In the genomic region with DNA sequence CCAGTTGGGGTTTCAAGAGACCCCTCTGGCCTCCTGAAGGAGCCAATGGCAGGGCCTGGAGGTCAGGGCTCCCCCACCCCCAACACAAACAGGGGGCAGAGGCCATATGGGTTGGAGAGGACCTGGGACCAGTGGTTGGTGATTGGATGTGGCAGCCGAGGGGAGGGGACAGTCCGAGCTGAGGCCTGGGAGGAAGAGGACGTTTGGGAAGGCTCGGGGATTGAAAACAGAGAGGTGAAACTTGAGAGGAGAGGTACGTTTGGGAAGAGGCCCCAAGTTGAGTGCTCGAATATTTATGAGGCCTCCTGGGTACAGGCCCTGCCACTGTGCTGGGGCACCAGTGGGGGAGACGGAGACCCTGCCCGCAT, we compare ENCODE assay signal across 19 cellular contexts. TPM values are rescaled to one million over a fixed set of nuclear protein-coding genes. Genes with fewer than 3 reads are reported as not detected.
"Had no signal": no experiment of that assay in that cellular context is flagged by ENCODE, and none has a peak within 500 bp of the region (broad histone marks: within the 10 kb centered on the region; RNA-seq: fewer than 3 reads in every experiment).

No MANE protein-coding gene starts in this region.

- H3K4me1 ChIP-seq: foreskin keratinocyte, lower lobe of right lung, parathyroid adenoma had no signal

- DNase-seq: activated CD4-positive, alpha-beta T cell treated with anti-CD3 and anti-CD28 coated beads for 4 hours; activated CD8-positive, alpha-beta memory T cell treated with anti-CD3 and anti-CD28 coated beads, Interleukin-2, amount 50 U/mL, for 48 hours; activated CD8-positive, alpha-beta T cell treated with anti-CD3 and anti-CD28 coated beads, Interleukin-2, amount 10 ng/mL, durations not matched to agents 7 days and 5 days; activated gamma-delta T cell; activated naive CD8-positive, alpha-beta T cell treated with anti-CD3 and anti-CD28 coated beads for 36 hours; activated T-cell treated with anti-CD3 and anti-CD28 coated beads, Interleukin-2, amount 50 U/mL, for 72 hours; amygdala; cerebellar nuclear complex; effector memory CD4-positive, alpha-beta T cell; foreskin keratinocyte; glutamatergic neuron; left cardiac atrium; lower lobe of right lung had no signal

- ATAC-seq: activated CD8-positive, alpha-beta T cell treated with anti-CD3 and anti-CD28 coated beads, Interleukin-2, amount 10 ng/mL, durations not matched to agents 7 days and 5 days; activated T-cell treated with anti-CD3 and anti-CD28 coated beads, Interleukin-2, amount 50 U/mL, for 72 hours; foreskin keratinocyte; left cardiac atrium; lower lobe of right lung; stimulated activated memory B cell treated with anti-CD40 and anti-IgM and Interleukin-4, amounts not matched to agents 10 μg/mL and 1 μg/mL and 100 μg/mL, for 72 hours had no signal

- H3K27me3 ChIP-seq: foreskin keratinocyte had no signal

- H3K4me3 ChIP-seq: lower lobe of right lung had no signal

- H3K9ac ChIP-seq: parathyroid adenoma had no signal

- H3K27ac ChIP-seq: foreskin keratinocyte, lower lobe of right lung, parathyroid adenoma had no signal

- H3K9me3 ChIP-seq: lower lobe of right lung had no signal

- H3K36me3 ChIP-seq: lower lobe of right lung had no signal

- H2AFZ ChIP-seq: parathyroid adenoma had no signal

RNA-seq across cellular contexts. Expression of gene DNAJB8, which starts 53.7 kb away (rescaled TPM):
- total RNA-seq: activated CD8-positive, alpha-beta T cell treated with anti-CD3 and anti-CD28 coated beads, Interleukin-2, amount 10 ng/mL, durations not matched to agents 7 days and 5 days; activated naive CD8-positive, alpha-beta T cell treated with anti-CD3 and anti-CD28 coated beads for 36 hours; activated T-cell treated with anti-CD3 and anti-CD28 coated beads, Interleukin-2, amount 50 U/mL, for 72 hours; foreskin keratinocyte; left cardiac atrium; lower lobe of right lung; renal cortical epithelial cell; T-helper 1 cell treated with Interleukin-12 subunit alpha and Interleukin-12 subunit beta and Interleukin-4 antibody, amounts not matched to agents 30 ng/mL and 1 ng/mL, for 36 hours; urinary bladder had no signal
- polyA plus RNA-seq: foreskin keratinocyte, thymus, urinary bladder had no signal
